27 cellular contexts compared by ENCODE assay signal in genomic region chr15:66172339-66172980, GRCh38.
DNase-seq lines count a peak whose midpoint lies in the region; TF ChIP-seq lines count a peak whose summit lies in the region.
"Had no signal": no experiment of that assay in that cellular context is flagged by ENCODE, and none has a peak within 500 bp of the region (broad histone marks: within the 10 kb centered on the region; RNA-seq: fewer than 3 reads in every experiment).

No MANE protein-coding gene starts in this region.

- no peak overlapping the region for H3K4ac ChIP-seq in trophoblast cell (ENCODE audit: low read depth, low read length)

- H3K4me1 Mint-ChIP-seq in Caco-2 (ENCODE audit: low read depth, unreplicated experiment): no peaks in the 10 kb centered on the region
- H3K4me1 Mint-ChIP-seq: immature natural killer cell, T-helper 17 cell had no signal

- H3K14ac ChIP-seq in trophoblast cell (ENCODE audit: low read length): no peak overlapping the region

- intact Hi-C loops in Caco-2 (cut with micrococcal nuclease; ENCODE audit: unreplicated experiment): no loop called here

- no peaks in the 10 kb centered on the region for H3K79me1 ChIP-seq in trophoblast cell (ENCODE audit: low read length)

- H3K23ac ChIP-seq in trophoblast cell (ENCODE audit: low read length): no peak overlapping the region

- no peak overlapping the region for H3K9ac ChIP-seq in trophoblast cell (ENCODE audit: low read length)
- H3K9ac ChIP-seq: KMS-11 had no signal

- H2BK120ac ChIP-seq in trophoblast cell (ENCODE audit: insufficient read depth, low read length, poor library complexity): no peak overlapping the region

- POLR2A ChIA-PET in Caco-2 (lab: Charles Lee): no interaction called here

- H3K36me3 ChIP-seq in WERI-Rb-1 (no peaks in the 10 kb centered on the region), Caco-2 (ENCODE audit: control insufficient read depth, insufficient read depth, low read length) (no peaks in the 10 kb centered on the region), trophoblast cell (ENCODE audit: control insufficient read depth in 1 of 2, insufficient read depth in 2 of 2, low read length in 2 of 2) (no peaks in the 10 kb centered on the region)
- H3K36me3 ChIP-seq: esophagus squamous epithelium, left ventricle myocardium inferior had no signal

- no peaks in the 10 kb centered on the region for H3K27me3 ChIP-seq in WERI-Rb-1 (ENCODE audit: insufficient read depth, low read depth, severe bottlenecking)
- no peaks in the 10 kb centered on the region; the same call in none of the 2 replicates for H3K27me3 ChIP-seq in Caco-2 (replicated peaks; ENCODE audit: control insufficient read depth, insufficient read depth, low read length)
- H3K27me3 ChIP-seq in trophoblast cell (ENCODE audit: insufficient read depth, low read length): no peaks in the 10 kb centered on the region
- H3K27me3 ChIP-seq: testis had no signal

- TF ChIP-seq CTCF in WERI-Rb-1 (IDR thresholded peaks at IDR 0.05; ENCODE audit: low read depth, low read length): no peak
- TF ChIP-seq CTCF in Caco-2 (IDR thresholded peaks at IDR 0.05; ENCODE audit: insufficient read depth in 1 of 2, low read depth in 1 of 2, low read length in 1 of 2, severe bottlenecking in 1 of 2, unreplicated experiment in 1 of 2): no peak

- H4K12ac ChIP-seq in trophoblast cell (ENCODE audit: low read depth, low read length): no peak overlapping the region

- no peak overlapping the region for H4K8ac ChIP-seq in trophoblast cell (ENCODE audit: low read depth, low read length)

- H3K4me3 ChIP-seq in WERI-Rb-1 (ENCODE audit: low read depth, low read length) (no peak overlapping the region; the same call in 1 of the 2 replicates), Caco-2 (ENCODE audit: low read depth, low read length) (no peak overlapping the region), trophoblast cell (ENCODE audit: low read depth, low read length) (no peak overlapping the region)
- H3K4me3 ChIP-seq: esophagus squamous epithelium, left ventricle myocardium inferior, psoas muscle, SK-N-MC, testis had no signal

- H3K79me2 ChIP-seq in trophoblast cell (ENCODE audit: control insufficient read depth, insufficient read depth, low read length, poor library complexity): no peaks in the 10 kb centered on the region

- no peak overlapping the region for H4K91ac ChIP-seq in trophoblast cell (ENCODE audit: low read depth, low read length)

- no peak overlapping the region for H2AFZ ChIP-seq in trophoblast cell (ENCODE audit: insufficient read depth, low read length, poor library complexity)

- H3K9me3 Mint-ChIP-seq in Caco-2 (ENCODE audit: unreplicated experiment): no peaks in the 10 kb centered on the region
- H3K9me3 Mint-ChIP-seq: activated naive CD8-positive, alpha-beta T cell treated with anti-CD3 and anti-CD28 coated beads, Interleukin-2, amount 10 ng/mL, durations not matched to agents 7 days and 5 days; dendritic cell treated with granulocyte-macrophage colony-stimulating factor and Interleukin-4, amounts not matched to agents 40 ng/mL and 50 ng/mL, for 4 days had no signal

- H3K4me1 ChIP-seq in Caco-2 (no peaks in the 10 kb centered on the region), trophoblast cell (ENCODE audit: control insufficient read depth in 1 of 2, insufficient read depth in 2 of 2, low read length in 2 of 2) (peaks cover 0 to 2% of the 10 kb centered on the region in 2 experiments)
- H3K4me1 ChIP-seq: esophagus squamous epithelium, left ventricle myocardium inferior, psoas muscle, testis had no signal

- peak overlapping the region; percentile 78 for H3K27ac ChIP-seq in WERI-Rb-1
- no peak overlapping the region for H3K27ac ChIP-seq in trophoblast cell (ENCODE audit: low read depth, low read length)
- H3K27ac ChIP-seq: 22Rv1, esophagus squamous epithelium, KMS-11, left ventricle myocardium inferior, psoas muscle, SK-N-MC, testis had no signal

- H3K4me2 ChIP-seq in trophoblast cell (ENCODE audit: low read length): no peak overlapping the region
- H3K4me2 ChIP-seq: KMS-11 had no signal

- DNase-seq in DMS 273 (lab: John Stamatoyannopoulos, UW; ENCODE audit: unreplicated experiment): peak; percentile 50
- no peak for DNase-seq in DMS 273 treated with DMSO at 0.1 percent for 48 hours (lab: John Stamatoyannopoulos, UW)
- peak; percentile 86 for DNase-seq in WERI-Rb-1
- peak; percentile 60 for DNase-seq in iPS-NIHi7 (ENCODE audit: extremely low spot score)
- DNase-seq in GM19238 (ENCODE audit: insufficient read length, low spot score): no peak
- no peak for DNase-seq in Caco-2
- no peak for DNase-seq in trophoblast cell
- no peak for DNase-seq in activated gamma-delta T cell treated with Interleukin-2 at 50 U/mL for 16 hours
- DNase-seq: activated CD4-positive, alpha-beta T cell treated with anti-CD3 and anti-CD28 coated beads for 4 hours; activated CD8-positive, alpha-beta memory T cell treated with anti-CD3 and anti-CD28 coated beads for 24 hours; activated effector memory CD4-positive, alpha-beta T cell treated with Interleukin-2 at 50 U/mL for 16 hours; activated naive CD8-positive, alpha-beta T cell treated with anti-CD3 and anti-CD28 coated beads, Interleukin-2, amount 10 ng/mL, durations not matched to agents 7 days and 5 days; esophagus squamous epithelium; foreskin melanocyte; H7; immature natural killer cell; left ventricle myocardium inferior; NCI-H1436; NCI-H526; psoas muscle; stimulated activated naive CD8-positive, alpha-beta T cell treated with anti-CD3 and anti-CD28 coated beads, Interleukin-15, Interleukin-2, amounts not matched to agents 100 U/mL and 50 U/mL, for 24 hours; T-helper 17 cell; testis had no signal

- peaks cover 5% of the 10 kb centered on the region for H3K36me3 Mint-ChIP-seq in Caco-2 (ENCODE audit: insufficient read depth, unreplicated experiment)
- H3K36me3 Mint-ChIP-seq: activated naive CD8-positive, alpha-beta T cell treated with anti-CD3 and anti-CD28 coated beads, Interleukin-2, amount 10 ng/mL, durations not matched to agents 7 days and 5 days; immature natural killer cell had no signal

- BruUV-seq in Caco-2 (replicated peaks; lab: Mats Ljungman, UMichigan): no TSS peak

- H3K9me3 ChIP-seq in WERI-Rb-1 (ENCODE audit: severe bottlenecking) (no peaks in the 10 kb centered on the region), Caco-2 (no peaks in the 10 kb centered on the region), trophoblast cell (ENCODE audit: insufficient read depth, low read depth, low read length) (peaks cover 3% of the 10 kb centered on the region)
- H3K9me3 ChIP-seq: esophagus squamous epithelium, left ventricle myocardium inferior, psoas muscle, testis had no signal

- H3K4me3 Mint-ChIP-seq in Caco-2 (ENCODE audit: unreplicated experiment): no peak overlapping the region
- H3K4me3 Mint-ChIP-seq: activated naive CD8-positive, alpha-beta T cell treated with anti-CD3 and anti-CD28 coated beads, Interleukin-2, amount 10 ng/mL, durations not matched to agents 7 days and 5 days; dendritic cell treated with granulocyte-macrophage colony-stimulating factor and Interleukin-4, amounts not matched to agents 40 ng/mL and 50 ng/mL, for 4 days; immature natural killer cell; T-helper 17 cell had no signal

- H3K18ac ChIP-seq in trophoblast cell (ENCODE audit: low read length): no peak overlapping the region

- no peak overlapping the region for H3K27ac Mint-ChIP-seq in Caco-2 (ENCODE audit: unreplicated experiment)
- H3K27ac Mint-ChIP-seq: activated naive CD8-positive, alpha-beta T cell treated with anti-CD3 and anti-CD28 coated beads, Interleukin-2, amount 10 ng/mL, durations not matched to agents 7 days and 5 days; dendritic cell treated with granulocyte-macrophage colony-stimulating factor and Interleukin-4, amounts not matched to agents 40 ng/mL and 50 ng/mL, for 4 days; immature natural killer cell; T-helper 17 cell had no signal

- no CpG with 5 or more reads among the region's 11 CpGs for WGBS in trophoblast cell (ENCODE audit: extremely low coverage, insufficient coverage, insufficient read length)

- CTCF ChIA-PET in Caco-2 (lab: Charles Lee): no interaction called here

- H3K27me3 Mint-ChIP-seq in Caco-2 (ENCODE audit: insufficient read depth, unreplicated experiment): peaks cover 25% of the 10 kb centered on the region

- no peak overlapping the region for H2BK12ac ChIP-seq in trophoblast cell (ENCODE audit: low read length)

- H2BK5ac ChIP-seq in trophoblast cell (ENCODE audit: low read depth, low read length, poor library complexity): no peak overlapping the region

- no peak overlapping the region for H2AK5ac ChIP-seq in trophoblast cell (ENCODE audit: low read length)

Comparison
In these comparisons a context has a peak if more than half of its experiments do, and no peak if none do; other contexts are left out.
1. DNase-seq: peak in DMS 273 (single experiment), WERI-Rb-1 (single experiment) and iPS-NIHi7 (single experiment); none in DMS 273 treated with DMSO at 0.1 percent for 48 hours (single experiment), GM19238 (single experiment), Caco-2 (0 of 2), trophoblast cell (0 of 2) and activated gamma-delta T cell treated with Interleukin-2 at 50 U/mL for 16 hours (single experiment).